In the genomic region with DNA sequence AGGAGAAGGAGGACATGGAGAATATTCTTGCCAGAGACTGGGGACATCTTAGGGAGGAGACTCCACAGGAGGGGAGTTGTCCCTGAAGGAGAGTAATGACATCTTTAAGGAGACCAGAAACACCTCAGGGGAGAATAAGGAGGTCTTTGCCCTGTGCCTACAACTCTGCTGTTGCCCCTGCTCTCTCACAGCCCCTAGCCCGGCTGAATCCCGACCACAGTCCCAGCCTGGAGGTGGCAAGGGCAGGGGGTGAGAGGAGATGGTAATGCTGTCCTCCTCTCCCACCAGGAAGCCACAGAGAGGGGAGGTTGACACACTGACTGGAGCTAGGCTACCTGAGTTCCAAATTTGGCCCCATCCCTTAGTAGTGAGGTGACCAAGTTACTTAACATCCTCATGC, we compare ENCODE assay signal across 23 cellular contexts. TPM values are rescaled to one million over a fixed set of nuclear protein-coding genes. Genes with fewer than 3 reads are reported as not detected.
A peak's percentile ranks its signal among the peaks of the same experiment; 100 is the strongest.
DNase-seq lines count a peak whose midpoint lies in the region; ATAC-seq and TF ChIP-seq lines count a peak whose summit lies in the region.
"Had no signal": no experiment of that assay in that cellular context is flagged by ENCODE, and none has a peak within 500 bp of the region (broad histone marks: within the 10 kb centered on the region; RNA-seq: fewer than 3 reads in every experiment).

No MANE protein-coding gene starts in this region.

- H3K27me3 Mint-ChIP-seq in chondrocyte (ENCODE audit: low read depth) (peaks cover 10% of the 10 kb centered on the region), nephron progenitor cell (ENCODE audit: low read depth, poor library complexity) (peaks cover 3% of the 10 kb centered on the region)

- H3K36me3 Mint-ChIP-seq in chondrocyte (ENCODE audit: low read depth) (no peaks in the 10 kb centered on the region), nephron progenitor cell (ENCODE audit: low read depth) (peaks cover 16% of the 10 kb centered on the region)

- DNase-seq in chondrocyte (ENCODE audit: low spot score) (peak; percentile 55), nephron progenitor cell (no peak), spleen (peak; percentile 63), BE2C (no peak), NCI-H1048 (lab: John Stamatoyannopoulos, UW) (no peak)
- DNase-seq: Calu3; DND-41; Karpas-422; NCI-H1092 treated with DMSO at 0.1 percent for 48 hours; NCI-H1436; NCI-H187; NCI-H2081 treated with DMSO at 0.1 percent for 48 hours; NCI-H2171; NCI-H446; NCI-H524 treated with DMSO at 0.1 percent for 48 hours; NCI-H82; NK-92 treated with Interleukin-12 subunit alpha and Interleukin-12 subunit beta, amount 100 ng/mL, for 24 hours; PC-3 had no signal

- peaks cover 0 to 52% (median 8%) of the 10 kb centered on the region in 11 experiments; a peak in 10 of 22 replicates for H4K20me1 ChIP-seq in BLaER1 treated with 17β-estradiol and CSF1 and Interleukin-3, amounts not matched to agents 10 nM and 100 nM

- 72 to 97% (median 81%) methylated on average over 2 of the region's 2 CpGs for WGBS in spleen, 5 donors

- H3K4me1 Mint-ChIP-seq in chondrocyte (ENCODE audit: low read depth), result peaks cover 7% of the 10 kb centered on the region
- H3K4me1 Mint-ChIP-seq in nephron progenitor cell, result peaks cover 72% of the 10 kb centered on the region

- no peak overlapping the region for H3K27ac ChIP-seq in BLaER1 treated with 17β-estradiol and CSF1 and Interleukin-3, amounts not matched to agents 10 nM and 100 nM
- no peak overlapping the region for H3K27ac ChIP-seq in spleen
- H3K27ac ChIP-seq: A549 had no signal

- H3K27me3 ChIP-seq in BLaER1 treated with 17β-estradiol and CSF1 and Interleukin-3, amounts not matched to agents 10 nM and 100 nM, result peaks cover 2 to 13% (median 6%) of the 10 kb centered on the region in 11 experiments; a peak in 14 of 22 replicates
- peaks cover 0 to 18% (median 3%) of the 10 kb centered on the region in 7 donors for H3K27me3 ChIP-seq in spleen (replicated peaks in 1 of 7)
- H3K27me3 ChIP-seq in BE2C, result no peaks in the 10 kb centered on the region
- H3K27me3 ChIP-seq: SJCRH30 had no signal

- H3K4me3 Mint-ChIP-seq in chondrocyte (ENCODE audit: unreplicated experiment) (no peak overlapping the region), nephron progenitor cell (peak overlapping the region; percentile 28)

- no peaks in the 10 kb centered on the region for H3K9me3 ChIP-seq in BLaER1 treated with 17β-estradiol and CSF1 and Interleukin-3, amounts not matched to agents 10 nM and 100 nM (replicated peaks in 1 of 11)
- H3K9me3 ChIP-seq in spleen (no peaks in the 10 kb centered on the region), BE2C (no peaks in the 10 kb centered on the region)
- H3K9me3 ChIP-seq: A549, SJCRH30 had no signal

- H3K4me3 ChIP-seq in BLaER1 treated with 17β-estradiol and CSF1 and Interleukin-3, amounts not matched to agents 10 nM and 100 nM, result no peak overlapping the region
- no peak overlapping the region for H3K4me3 ChIP-seq in spleen
- no peak overlapping the region for H3K4me3 ChIP-seq in BE2C (ENCODE audit: low read depth, low read length)
- H3K4me3 ChIP-seq: A549 had no signal

- no peak overlapping the region for H3K9ac ChIP-seq in BLaER1 treated with 17β-estradiol and CSF1 and Interleukin-3, amounts not matched to agents 10 nM and 100 nM

- H3K9me3 Mint-ChIP-seq in chondrocyte (ENCODE audit: low read depth) (no peaks in the 10 kb centered on the region), nephron progenitor cell (no peaks in the 10 kb centered on the region)

- no peak for TF ChIP-seq CTCF in chondrocyte (IDR thresholded peaks at IDR 0.05)
- TF ChIP-seq CTCF in nephron progenitor cell (IDR thresholded peaks at IDR 0.05), result no peak
- no peak for TF ChIP-seq CTCF in spleen (IDR thresholded peaks at IDR 0.05 in 8 of 11, conservative IDR thresholded peaks at IDR 0.05 in 3 of 11)
- no peak for TF ChIP-seq CTCF in BE2C (IDR thresholded peaks at IDR 0.05; ENCODE audit: low read depth, low read length)

- no peak for ATAC-seq in HG02852 (IDR thresholded peaks at IDR 0.05; ENCODE audit: unreplicated experiment)
- ATAC-seq: PC-3 had no signal

- H3K27ac Mint-ChIP-seq in chondrocyte (ENCODE audit: unreplicated experiment), result no peak overlapping the region
- peak overlapping the region; percentile 94 for H3K27ac Mint-ChIP-seq in nephron progenitor cell

- intact Hi-C loops in spleen (cut with DNase I; ENCODE audit: low total_unique reads), result no loop called here

- H3K4me1 ChIP-seq in BLaER1 treated with 17β-estradiol and CSF1 and Interleukin-3, amounts not matched to agents 10 nM and 100 nM, result peaks cover 0 to 33% (median 30%) of the 10 kb centered on the region in 10 experiments; a peak in 17 of 20 replicates
- H3K4me1 ChIP-seq in spleen (peaks cover 0 to 32% (median 4%) of the 10 kb centered on the region in 6 donors), BE2C (peaks cover 61% of the 10 kb centered on the region)
- H3K4me1 ChIP-seq: A549 had no signal

- H3K36me3 ChIP-seq in BLaER1 treated with 17β-estradiol and CSF1 and Interleukin-3, amounts not matched to agents 10 nM and 100 nM, result no peaks in the 10 kb centered on the region
- H3K36me3 ChIP-seq in spleen (peaks cover 0 to 8% (median 0%) of the 10 kb centered on the region in 6 donors), BE2C (peaks cover 36% of the 10 kb centered on the region)
- H3K36me3 ChIP-seq: SJCRH30 had no signal

- peak overlapping the region in 8 of 11 experiments; percentile 26 to 76 (median 56); a peak in 13 of 22 replicates for H3K4me2 ChIP-seq in BLaER1 treated with 17β-estradiol and CSF1 and Interleukin-3, amounts not matched to agents 10 nM and 100 nM
- H3K4me2 ChIP-seq: A549 had no signal

- no peak for TF ChIP-seq POLR2A in spleen (IDR thresholded peaks at IDR 0.05)

RNA-seq across cellular contexts. Expression of gene ENHO, which starts 30.2 kb away (rescaled TPM):
- total RNA-seq in chondrocyte (0.97 to 1.6 TPM (median 1.3 TPM) in 3 replicates), spleen (under 1 TPM in 3 of 7 donors, not detected in 4; 0.35 to 0.91 (median 0.46) TPM)
- polyA plus RNA-seq in spleen, result under 1 TPM; 0.74 to 0.94 (median 0.89) TPM
- 2.5 TPM for polyA plus RNA-seq in BE2C (2012; ENCODE audit: insufficient read depth, insufficient read length, low read depth)
- total RNA-seq: Calu3, SJCRH30 had no signal

RNA-seq across cellular contexts. Expression of gene CNTFR, which starts 36.5 kb away (rescaled TPM):
- total RNA-seq in chondrocyte (0.12 TPM in 1 of 3 replicates, not detected in the others), spleen (10 to 100 TPM in 5 of 7 donors, 1 to 10 TPM in 2; 6.6 to 46.8 (median 26.3) TPM)
- 1 to 10 TPM; 2.8 to 7.7 (median 3.1) TPM for polyA plus RNA-seq in spleen
- 110 TPM for polyA plus RNA-seq in BE2C (2012; ENCODE audit: insufficient read depth, insufficient read length, low read depth)
- total RNA-seq: Calu3, HT-29, PC-3 had no signal

RNA-seq across cellular contexts. Expression of gene RPP25L, which starts 58.9 kb away (rescaled TPM):
- total RNA-seq in chondrocyte (10.6 to 11.0 TPM (median 10.9 TPM) in 3 replicates), spleen (10 to 100 TPM; 16.8 to 36.1 (median 21.5) TPM)
- polyA plus RNA-seq in spleen, result 10 to 100 TPM; 32.5 to 54.1 (median 46.7) TPM
- polyA plus RNA-seq in BE2C (2012; ENCODE audit: insufficient read depth, insufficient read length, low read depth), result 78.3 TPM

Comparison
In these comparisons a context has a peak if more than half of its experiments do, and no peak if none do; other contexts are left out.
1. DNase-seq: peak in chondrocyte (single experiment) and spleen (single experiment); none in nephron progenitor cell (single experiment), BE2C (single experiment) and NCI-H1048 (single experiment).